In genomic region chr10:124640056-124640455, GRCh38 we compare ENCODE assay signal across 14 cellular contexts.
DNase-seq lines count a peak whose midpoint lies in the region; ATAC-seq and TF ChIP-seq lines count a peak whose summit lies in the region.
"Had no signal": no experiment of that assay in that cellular context is flagged by ENCODE, and none has a peak within 500 bp of the region (broad histone marks: within the 10 kb centered on the region; RNA-seq: fewer than 3 reads in every experiment).

No MANE protein-coding gene starts in this region.

- no peaks in the 10 kb centered on the region for H4K20me1 ChIP-seq in SU-DHL-6 (ENCODE audit: low read depth, low read length)

- no peaks in the 10 kb centered on the region for H3K9me2 ChIP-seq in SU-DHL-6 (replicated peaks; ENCODE audit: insufficient read depth, low read length)

- H3K9ac ChIP-seq in SU-DHL-6 (ENCODE audit: low read length): no peak overlapping the region

- peaks cover 83% of the 10 kb centered on the region for H3K4me1 Mint-ChIP-seq in CD14-positive monocyte
- peaks cover 11% of the 10 kb centered on the region for H3K4me1 Mint-ChIP-seq in progenitor cell of endocrine pancreas (ENCODE audit: low read depth)

- H3K4me1 ChIP-seq in right cardiac atrium (ENCODE audit: control insufficient read depth, insufficient read depth, low read length): peaks cover 37% of the 10 kb centered on the region

- H3K4me3 ChIP-seq in SU-DHL-6 (ENCODE audit: insufficient read depth, low read length, poor library complexity, severe bottlenecking) (no peak overlapping the region), right cardiac atrium (ENCODE audit: low read length) (no peak overlapping the region)
- H3K4me3 ChIP-seq: mucosa of descending colon, thoracic aorta had no signal

- H3K9me3 ChIP-seq in SU-DHL-6 (ENCODE audit: insufficient read depth, low read length) (no peaks in the 10 kb centered on the region), right cardiac atrium (ENCODE audit: control insufficient read depth, low read length) (no peaks in the 10 kb centered on the region)
- H3K9me3 ChIP-seq: mucosa of descending colon, thoracic aorta had no signal

- peaks cover 10% of the 10 kb centered on the region; the same call in 1 of the 2 replicates for H3F3A ChIP-seq in SU-DHL-6 (ENCODE audit: insufficient read depth)

- peak overlapping the region; percentile 96 to 99 (median 98) for H3K27ac Mint-ChIP-seq in CD14-positive monocyte
- peak overlapping the region; percentile 76 for H3K27ac Mint-ChIP-seq in progenitor cell of endocrine pancreas

- peaks cover 7% of the 10 kb centered on the region; the same call in 1 of the 2 replicates for H3K36me3 ChIP-seq in SU-DHL-6 (ENCODE audit: low read length)
- H3K36me3 ChIP-seq: thoracic aorta had no signal

- WGBS in right cardiac atrium: 79% methylated on average over 7 of the region's 7 CpGs

- H3K27ac ChIP-seq in SU-DHL-6 (ENCODE audit: low read depth, low read length) (peak overlapping the region; percentile 12), right cardiac atrium (ENCODE audit: low read length) (no peak overlapping the region)
- H3K27ac ChIP-seq: thoracic aorta had no signal

- H3K4me3 Mint-ChIP-seq in CD14-positive monocyte: peak overlapping the region in 1 of 2 donors; percentile 89
- H3K4me3 Mint-ChIP-seq in progenitor cell of endocrine pancreas (ENCODE audit: low read depth): no peak overlapping the region

- intact Hi-C loops in CD14-positive monocyte (cut with micrococcal nuclease) (loop anchor here (2.0 to 10.0 kb wide), 4 partner anchors 42 to 275 kb away; partner anchors contain the start of gene FAM53B (in 1 of the 2)), right cardiac atrium (cut with DNase I) (loop anchor here in 1 of 4 donors (5.0 kb wide), 1 partner anchor 37 kb away; no protein-coding TSS in a partner anchor)

- H3K9me3 Mint-ChIP-seq in CD14-positive monocyte (peaks cover 0 to 9% (median 5%) of the 10 kb centered on the region in 7 donors), progenitor cell of endocrine pancreas (ENCODE audit: low read depth) (no peaks in the 10 kb centered on the region)

- H3K36me3 Mint-ChIP-seq in CD14-positive monocyte (peaks cover 31 to 65% of the 10 kb centered on the region in 2 donors), progenitor cell of endocrine pancreas (ENCODE audit: insufficient read depth) (peaks cover 3% of the 10 kb centered on the region)

- no peak overlapping the region for H3K4me2 ChIP-seq in SU-DHL-6 (ENCODE audit: low read depth, low read length, poor library complexity, severe bottlenecking)

- DNase-seq in CD14-positive monocyte (ENCODE audit: low spot score) (no peak), right cardiac atrium (peak; percentile 1 to 53 (median 36)), progenitor cell of endocrine pancreas (ENCODE audit: low spot score, unreplicated experiment) (no peak), NCI-H2227 (lab: John Stamatoyannopoulos, UW; ENCODE audit: unreplicated experiment) (no peak), HUDEP-2 (lab: John Stamatoyannopoulos, UW; ENCODE audit: unreplicated experiment in 76 of 76) (no peak), left lobe of liver (ENCODE audit: low spot score) (no peak)
- no peak for DNase-seq in activated CD4-positive, CD25-positive, alpha-beta regulatory T cell treated with anti-CD3 and anti-CD28 coated beads, Interleukin-2, amount 50 U/mL, for 72 hours
- DNase-seq: activated CD4-positive, alpha-beta T cell treated with anti-CD3 and anti-CD28 coated beads for 48 hours; activated T-cell treated with anti-CD3 and anti-CD28 coated beads, Interleukin-2, amount 50 U/mL, for 48 hours; NCI-H2029 treated with DMSO at 0.1 percent for 48 hours; NCI-H82 had no signal

- TF ChIP-seq CTCF in CD14-positive monocyte (IDR thresholded peaks at IDR 0.05): no peak
- no peak for TF ChIP-seq CTCF in SU-DHL-6 (IDR thresholded peaks at IDR 0.05; ENCODE audit: insufficient read depth, low read length, poor library complexity, severe bottlenecking)
- no peak for TF ChIP-seq CTCF in progenitor cell of endocrine pancreas (IDR thresholded peaks at IDR 0.05; ENCODE audit: unreplicated experiment)

- ATAC-seq in right cardiac atrium: no peak
- ATAC-seq in left lobe of liver: no peak

- H3K79me2 ChIP-seq in SU-DHL-6 (ENCODE audit: insufficient read depth, low read length): peaks cover 99% of the 10 kb centered on the region

- H3K27me3 Mint-ChIP-seq in CD14-positive monocyte (ENCODE audit: low read depth in 3 of 3): peaks cover 0 to 2% (median 0%) of the 10 kb centered on the region in 3 donors
- H3K27me3 Mint-ChIP-seq in progenitor cell of endocrine pancreas: no peaks in the 10 kb centered on the region

- no peaks in the 10 kb centered on the region for H3K27me3 ChIP-seq in SU-DHL-6 (ENCODE audit: low read length)
- H3K27me3 ChIP-seq in right cardiac atrium (ENCODE audit: control insufficient read depth, insufficient read depth): no peaks in the 10 kb centered on the region

- H2AFZ ChIP-seq in SU-DHL-6 (ENCODE audit: low read depth, low read length, severe bottlenecking): no peak overlapping the region

Comparison
In these comparisons a context has a peak if more than half of its experiments do, and no peak if none do; other contexts are left out.
1. DNase-seq: peak in right cardiac atrium (3 of 3); none in CD14-positive monocyte (single experiment), progenitor cell of endocrine pancreas (single experiment), NCI-H2227 (single experiment), HUDEP-2 (0 of 76), left lobe of liver (single experiment) and activated CD4-positive, CD25-positive, alpha-beta regulatory T cell treated with anti-CD3 and anti-CD28 coated beads, Interleukin-2, amount 50 U/mL, for 72 hours (single experiment).